18 cellular contexts compared by ENCODE assay signal in genomic region chr14:71339650-71340415, GRCh38. TPM values are rescaled to one million over a fixed set of nuclear protein-coding genes. Genes with fewer than 3 reads are reported as not detected.
A peak's percentile ranks its signal among the peaks of the same experiment; 100 is the strongest.
DNase-seq lines count a peak whose midpoint lies in the region; ATAC-seq and TF ChIP-seq lines count a peak whose summit lies in the region.
"Had no signal": no experiment of that assay in that cellular context is flagged by ENCODE, and none has a peak within 500 bp of the region (broad histone marks: within the 10 kb centered on the region; RNA-seq: fewer than 3 reads in every experiment).

No MANE protein-coding gene starts in this region.

- H3K79me2 ChIP-seq in SK-N-SH (ENCODE audit: insufficient read depth): peaks cover 100% of the 10 kb centered on the region

- no peak for TF ChIP-seq POLR2A in erythroblast (IDR thresholded peaks at IDR 0.05; ENCODE audit: low read length)

- peak overlapping the region; percentile 28 to 91; a peak in 3 of 4 replicates for H3K27ac ChIP-seq in SK-N-SH (ENCODE audit: low read depth in 2 of 2, low read length in 1 of 2)
- H3K27ac ChIP-seq: testis had no signal

- no peaks in the 10 kb centered on the region for H3K27me3 ChIP-seq in SK-N-SH (ENCODE audit: insufficient read depth)
- H3K27me3 ChIP-seq: testis had no signal

- H3K4me1 Mint-ChIP-seq in natural killer cell treated with Interleukin-12 subunit alpha and Interleukin-12 subunit beta and Interleukin-15 and Interleukin-18, amount 100 ng/mL, for 72 hours (ENCODE audit: low read depth in 2 of 2): peaks cover 26 to 35% of the 10 kb centered on the region in 2 donors

- ATAC-seq in natural killer cell treated with Interleukin-12 subunit alpha and Interleukin-12 subunit beta and Interleukin-15 and Interleukin-18, amount 100 ng/mL, for 72 hours: no peak
- no peak for ATAC-seq in GM18517 (IDR thresholded peaks at IDR 0.05; ENCODE audit: unreplicated experiment)

- no peaks in the 10 kb centered on the region for H3K9me3 ChIP-seq in SK-N-SH
- H3K9me3 ChIP-seq: testis had no signal

- H3K9me2 ChIP-seq in SK-N-SH: no peaks in the 10 kb centered on the region

- H3K4me2 ChIP-seq in SK-N-SH: peak overlapping the region; percentile 37; the same call in 1 of the 2 replicates

- H3K9me3 Mint-ChIP-seq in natural killer cell treated with Interleukin-12 subunit alpha and Interleukin-12 subunit beta and Interleukin-15 and Interleukin-18, amount 100 ng/mL, for 72 hours: no peaks in the 10 kb centered on the region

- H2AFZ ChIP-seq in SK-N-SH (ENCODE audit: low read depth): no peak overlapping the region

- H3K27me3 Mint-ChIP-seq in natural killer cell treated with Interleukin-12 subunit alpha and Interleukin-12 subunit beta and Interleukin-15 and Interleukin-18, amount 100 ng/mL, for 72 hours: no peaks in the 10 kb centered on the region

- peaks cover 13 to 38% of the 10 kb centered on the region in 2 experiments for H3K4me1 ChIP-seq in SK-N-SH (ENCODE audit: control insufficient read depth in 1 of 2, insufficient read depth in 2 of 2, low read depth in 1 of 2, low read length in 1 of 2)

- H3K4me3 ChIP-seq in SK-N-SH (ENCODE audit: low read depth in 2 of 2, low read length in 1 of 2): no peak overlapping the region; a peak in 1 of 4 replicates
- H3K4me3 ChIP-seq: testis had no signal

- peaks cover 0 to 9% of the 10 kb centered on the region in 2 experiments for H3K36me3 ChIP-seq in SK-N-SH (replicated peaks in 1 of 2; ENCODE audit: control insufficient read depth in 1 of 2, insufficient read depth in 2 of 2, low read length in 1 of 2)

- 55% methylated on average over 6 of the region's 6 CpGs for WGBS in SK-N-SH (ENCODE audit: low lambda C conversion rate)

- no peak for TF ChIP-seq CTCF in SK-N-SH (IDR thresholded peaks at IDR 0.05)

- peak; percentile 58 for DNase-seq in SK-N-SH
- peak; percentile 76 to 90 for DNase-seq in erythroblast (lab: John Stamatoyannopoulos, UW)
- DNase-seq in natural killer cell treated with Interleukin-12 subunit alpha and Interleukin-12 subunit beta and Interleukin-15 and Interleukin-18, amount 100 ng/mL, for 72 hours (ENCODE audit: low spot score): no peak
- DNase-seq in AG08395 (ENCODE audit: low spot score): no peak
- DNase-seq in activated T-cell treated with anti-CD3 and anti-CD28 coated beads, Interleukin-2, amount 50 U/mL, for 48 hours: no peak
- no peak for DNase-seq in amniotic stem cell (lab: John Stamatoyannopoulos, UW)
- DNase-seq: activated CD4-positive, alpha-beta T cell treated with anti-CD3 and anti-CD28 coated beads, Interleukin-2, amount 50 U/mL, for 4 hours; activated naive CD4-positive, alpha-beta T cell; aorta; hippocampal formation; islet precursor cell; mammary epithelial cell; NCI-H1092 treated with DMSO at 0.1 percent for 48 hours; NCI-H526; SHP77; testis had no signal

- no peak overlapping the region for H3K4me3 Mint-ChIP-seq in natural killer cell treated with Interleukin-12 subunit alpha and Interleukin-12 subunit beta and Interleukin-15 and Interleukin-18, amount 100 ng/mL, for 72 hours
- H3K4me3 Mint-ChIP-seq: T-helper 1 cell treated with Interleukin-12 subunit alpha and Interleukin-12 subunit beta and Interleukin-4 antibody, amounts not matched to agents 30 μg/mL and 1 μg/mL, for 36 hours had no signal

- peak; percentile 37; the same call in 1 of the 2 replicates for TF ChIP-seq RAD21 in SK-N-SH (IDR thresholded peaks at IDR 0.05; ENCODE audit: low read length)

- H3K9ac ChIP-seq in SK-N-SH: no peak overlapping the region

- peak in 1 of 2 experiments; percentile 82; a peak in 2 of 4 replicates for TF ChIP-seq EP300 in SK-N-SH (IDR thresholded peaks at IDR 0.05; ENCODE audit: borderline replicate concordance in 1 of 2, low read depth in 1 of 2, low read length in 1 of 2)

- H3F3A ChIP-seq in SK-N-SH (replicated peaks; ENCODE audit: insufficient read depth): no peaks in the 10 kb centered on the region

- peaks cover 10% of the 10 kb centered on the region for H3K36me3 Mint-ChIP-seq in natural killer cell treated with Interleukin-12 subunit alpha and Interleukin-12 subunit beta and Interleukin-15 and Interleukin-18, amount 100 ng/mL, for 72 hours

- no peaks in the 10 kb centered on the region; the same call in 1 of the 2 replicates for H4K20me1 ChIP-seq in SK-N-SH (ENCODE audit: insufficient read depth)

- POLR2A ChIA-PET in SK-N-SH (lab: Yijun Ruan, JAX): interaction anchor here (1.6 kb wide), 1 partner anchor 18 kb away, joined by 3 read pairs; no protein-coding TSS in a partner anchor

- CTCF ChIA-PET in SK-N-SH (lab: Yijun Ruan, JAX): interaction anchor here (0.8 to 1.9 kb wide), 6 partner anchors 13 to 413 kb away, joined by 3 to 5 read pairs (median 4); no protein-coding TSS in a partner anchor

- peak overlapping the region; percentile 54 to 84 for H3K27ac Mint-ChIP-seq in natural killer cell treated with Interleukin-12 subunit alpha and Interleukin-12 subunit beta and Interleukin-15 and Interleukin-18, amount 100 ng/mL, for 72 hours
- H3K27ac Mint-ChIP-seq: T-helper 1 cell treated with Interleukin-12 subunit alpha and Interleukin-12 subunit beta and Interleukin-4 antibody, amounts not matched to agents 30 μg/mL and 1 μg/mL, for 36 hours had no signal

TF ChIP-seq in SK-N-SH, 30 proteins besides CTCF, POLR2A, EP300 and RAD21:
- TF ChIP-seq SMC3 (IDR thresholded peaks at IDR 0.05; ENCODE audit: low read depth, low read length) (no peak), GATA2 (CRISPR knock-in tag; IDR thresholded peaks at IDR 0.05) (peak; percentile 94), FOXJ3 (CRISPR knock-in tag; IDR thresholded peaks at IDR 0.05) (peak; percentile 62), RCOR1 (IDR thresholded peaks at IDR 0.05; ENCODE audit: low read length) (peak; percentile 82), MXI1 (IDR thresholded peaks at IDR 0.05; ENCODE audit: low read depth, low read length) (peak; percentile 65; the same call in 1 of the 2 replicates), NRF1 (IDR thresholded peaks at IDR 0.05; ENCODE audit: low read depth, low read length) (no peak), CHD2 (IDR thresholded peaks at IDR 0.05; ENCODE audit: low read length, partially characterized antibody) (peak; percentile 47)

RNA-seq across cellular contexts. Expression of gene SIPA1L1, which starts 19.6 kb away (rescaled TPM):
- polyA plus RNA-seq in SK-N-SH (2012; rRNA removed): 19.2 and 20.2 TPM in 2 replicates
- polyA plus RNA-seq in SK-N-SH (2012; cell fraction: cytosol; rRNA removed): 10.7 and 14.2 TPM in 2 replicates
- polyA plus RNA-seq in SK-N-SH (2012; cell fraction: nucleus; rRNA removed): 52.5 and 76.4 TPM in 2 replicates
- total RNA-seq in natural killer cell treated with Interleukin-12 subunit alpha and Interleukin-12 subunit beta and Interleukin-15 and Interleukin-18, amount 100 ng/mL, for 72 hours: 10 to 100 TPM; 54.6 to 69.5 TPM

Comparison
In these comparisons a context has a peak if more than half of its experiments do, and no peak if none do; other contexts are left out.
1. DNase-seq: peak in SK-N-SH (single experiment) and erythroblast (2 of 2); none in natural killer cell treated with Interleukin-12 subunit alpha and Interleukin-12 subunit beta and Interleukin-15 and Interleukin-18, amount 100 ng/mL, for 72 hours (single experiment), AG08395 (single experiment), activated T-cell treated with anti-CD3 and anti-CD28 coated beads, Interleukin-2, amount 50 U/mL, for 48 hours (0 of 2) and amniotic stem cell (single experiment).